In genomic region chr15:40348471-40348864, GRCh38 we compare ENCODE assay signal across 17 cellular contexts. TPM values are rescaled to one million over a fixed set of nuclear protein-coding genes. Genes with fewer than 3 reads are reported as not detected.
"Had no signal": no experiment of that assay in that cellular context is flagged by ENCODE, and none has a peak within 500 bp of the region (broad histone marks: within the 10 kb centered on the region; RNA-seq: fewer than 3 reads in every experiment).

No MANE protein-coding gene starts in this region.

- H3K9me3 Mint-ChIP-seq: activated B cell treated with CpG ODN at 0.5 μM for 24 hours; activated CD4-positive, alpha-beta T cell treated with anti-CD3 and anti-CD28 coated beads, Interleukin-2, amount 10 ng/mL, durations not matched to agents 24 days and 14 days; activated T-helper 1 cell treated with anti-CD3 and anti-CD28 coated beads, Interleukin-12 subunit alpha, Interleukin-12 subunit beta, Interleukin-2, Interleukin-4 antibody, amounts not matched to agents 30 ng/mL and 10 ng/mL and 1 ng/mL, durations not matched to agents 14 hours and 24 hours and 36 hours; stimulated activated naive B cell treated with anti-CD40 and anti-IgM and Interleukin-4, amounts not matched to agents 10 μg/mL and 1 μg/mL and 100 μg/mL, for 72 hours had no signal

- H3K27me3 Mint-ChIP-seq: activated B cell treated with CpG ODN at 0.5 μM for 24 hours; activated CD4-positive, alpha-beta T cell treated with anti-CD3 and anti-CD28 coated beads, Interleukin-2, amount 10 ng/mL, durations not matched to agents 24 days and 14 days; stimulated activated naive B cell treated with anti-CD40 and anti-IgM and Interleukin-4, amounts not matched to agents 10 μg/mL and 1 μg/mL and 100 μg/mL, for 72 hours had no signal

- H3K36me3 Mint-ChIP-seq: stimulated activated naive B cell treated with anti-CD40 and anti-IgM and Interleukin-4, amounts not matched to agents 10 μg/mL and 1 μg/mL and 100 μg/mL, for 72 hours had no signal

- H3K4me3 Mint-ChIP-seq: activated B cell treated with CpG ODN at 0.5 μM for 24 hours; activated CD4-positive, alpha-beta T cell treated with anti-CD3 and anti-CD28 coated beads, Interleukin-2, amount 10 ng/mL, durations not matched to agents 24 days and 14 days; activated T-helper 1 cell treated with anti-CD3 and anti-CD28 coated beads, Interleukin-12 subunit alpha, Interleukin-12 subunit beta, Interleukin-2, Interleukin-4 antibody, amounts not matched to agents 30 ng/mL and 10 ng/mL and 1 ng/mL, durations not matched to agents 14 hours and 24 hours and 36 hours; stimulated activated naive B cell treated with anti-CD40 and anti-IgM and Interleukin-4, amounts not matched to agents 10 μg/mL and 1 μg/mL and 100 μg/mL, for 72 hours had no signal

- ATAC-seq: gastrocnemius medialis; left lung; right cardiac atrium; stimulated activated naive B cell treated with anti-CD40 and anti-IgM and Interleukin-4, amounts not matched to agents 10 μg/mL and 1 μg/mL and 100 μg/mL, for 72 hours; upper lobe of right lung had no signal

- H3K27ac Mint-ChIP-seq: activated B cell treated with CpG ODN at 0.5 μM for 24 hours; activated CD4-positive, alpha-beta T cell treated with anti-CD3 and anti-CD28 coated beads, Interleukin-2, amount 10 ng/mL, durations not matched to agents 24 days and 14 days; activated T-helper 1 cell treated with anti-CD3 and anti-CD28 coated beads, Interleukin-12 subunit alpha, Interleukin-12 subunit beta, Interleukin-2, Interleukin-4 antibody, amounts not matched to agents 30 ng/mL and 10 ng/mL and 1 ng/mL, durations not matched to agents 14 hours and 24 hours and 36 hours; stimulated activated naive B cell treated with anti-CD40 and anti-IgM and Interleukin-4, amounts not matched to agents 10 μg/mL and 1 μg/mL and 100 μg/mL, for 72 hours had no signal

- H3K4me1 Mint-ChIP-seq: activated B cell treated with CpG ODN at 0.5 μM for 24 hours had no signal

- DNase-seq: activated B cell treated with CpG ODN at 0.5 μM for 24 hours; activated CD4-positive, alpha-beta T cell treated with anti-CD3 and anti-CD28 coated beads, Interleukin-2, amount 10 ng/mL, durations not matched to agents 24 days and 14 days; activated naive CD4-positive, alpha-beta T cell; effector CD8-positive, alpha-beta T cell; gastrocnemius medialis; heart right ventricle; islet precursor cell; left lung; mesendoderm; stimulated activated CD4-positive, alpha-beta T cell treated with anti-CD3 and anti-CD28 coated beads, Interleukin-1b, Interleukin-23, amount 100 ng/mL, for 48 hours; stimulated activated naive B cell treated with anti-CD40 and anti-IgM and Interleukin-4, amounts not matched to agents 10 μg/mL and 1 μg/mL and 100 μg/mL, for 72 hours; upper lobe of right lung had no signal

RNA-seq across cellular contexts. Expression of gene PHGR1, which starts 2.4 kb away (rescaled TPM):
- total RNA-seq: activated B cell treated with CpG ODN at 0.5 μM for 24 hours; activated CD4-positive, alpha-beta T cell treated with anti-CD3 and anti-CD28 coated beads, Interleukin-2, amount 10 ng/mL, durations not matched to agents 24 days and 14 days; activated T-helper 1 cell treated with anti-CD3 and anti-CD28 coated beads, Interleukin-12 subunit alpha, Interleukin-12 subunit beta, Interleukin-2, Interleukin-4 antibody, amounts not matched to agents 30 ng/mL and 10 ng/mL and 1 ng/mL, durations not matched to agents 14 hours and 24 hours and 36 hours; cardiac septum; heart right ventricle; left lung; right cardiac atrium; suprapubic skin; T-helper 1 cell treated with Interleukin-12 subunit alpha and Interleukin-12 subunit beta and Interleukin-4 antibody, amounts not matched to agents 30 ng/mL and 1 ng/mL, for 36 hours; upper lobe of right lung had no signal
